1 cellular context compared by ENCODE assay signal in the genomic region with DNA sequence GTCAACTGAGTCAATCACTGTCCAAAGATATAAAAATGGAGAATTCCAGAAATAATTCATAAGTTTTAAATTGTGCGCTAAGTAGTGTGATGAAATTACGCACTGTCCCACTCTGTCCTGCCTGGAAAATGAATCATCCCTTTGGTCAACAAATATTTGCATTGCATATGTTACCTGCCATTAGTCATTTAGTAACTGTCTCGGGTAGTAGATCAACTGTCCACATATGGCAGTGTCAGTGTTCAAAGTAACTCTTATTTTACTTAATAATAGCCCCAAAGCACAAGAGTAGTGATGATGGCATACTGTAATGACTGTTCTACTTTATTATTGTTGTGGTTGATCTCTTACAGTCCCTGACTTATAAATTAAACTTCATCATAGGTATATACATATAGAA.
TF ChIP-seq lines count a peak whose summit lies in the region.

No MANE protein-coding gene starts in this region.

TF ChIP-seq in GM23338, 12 proteins besides CTCF, POLR2A, EP300 and RAD21 (continued from another document):
- TF ChIP-seq, protein P1, sequence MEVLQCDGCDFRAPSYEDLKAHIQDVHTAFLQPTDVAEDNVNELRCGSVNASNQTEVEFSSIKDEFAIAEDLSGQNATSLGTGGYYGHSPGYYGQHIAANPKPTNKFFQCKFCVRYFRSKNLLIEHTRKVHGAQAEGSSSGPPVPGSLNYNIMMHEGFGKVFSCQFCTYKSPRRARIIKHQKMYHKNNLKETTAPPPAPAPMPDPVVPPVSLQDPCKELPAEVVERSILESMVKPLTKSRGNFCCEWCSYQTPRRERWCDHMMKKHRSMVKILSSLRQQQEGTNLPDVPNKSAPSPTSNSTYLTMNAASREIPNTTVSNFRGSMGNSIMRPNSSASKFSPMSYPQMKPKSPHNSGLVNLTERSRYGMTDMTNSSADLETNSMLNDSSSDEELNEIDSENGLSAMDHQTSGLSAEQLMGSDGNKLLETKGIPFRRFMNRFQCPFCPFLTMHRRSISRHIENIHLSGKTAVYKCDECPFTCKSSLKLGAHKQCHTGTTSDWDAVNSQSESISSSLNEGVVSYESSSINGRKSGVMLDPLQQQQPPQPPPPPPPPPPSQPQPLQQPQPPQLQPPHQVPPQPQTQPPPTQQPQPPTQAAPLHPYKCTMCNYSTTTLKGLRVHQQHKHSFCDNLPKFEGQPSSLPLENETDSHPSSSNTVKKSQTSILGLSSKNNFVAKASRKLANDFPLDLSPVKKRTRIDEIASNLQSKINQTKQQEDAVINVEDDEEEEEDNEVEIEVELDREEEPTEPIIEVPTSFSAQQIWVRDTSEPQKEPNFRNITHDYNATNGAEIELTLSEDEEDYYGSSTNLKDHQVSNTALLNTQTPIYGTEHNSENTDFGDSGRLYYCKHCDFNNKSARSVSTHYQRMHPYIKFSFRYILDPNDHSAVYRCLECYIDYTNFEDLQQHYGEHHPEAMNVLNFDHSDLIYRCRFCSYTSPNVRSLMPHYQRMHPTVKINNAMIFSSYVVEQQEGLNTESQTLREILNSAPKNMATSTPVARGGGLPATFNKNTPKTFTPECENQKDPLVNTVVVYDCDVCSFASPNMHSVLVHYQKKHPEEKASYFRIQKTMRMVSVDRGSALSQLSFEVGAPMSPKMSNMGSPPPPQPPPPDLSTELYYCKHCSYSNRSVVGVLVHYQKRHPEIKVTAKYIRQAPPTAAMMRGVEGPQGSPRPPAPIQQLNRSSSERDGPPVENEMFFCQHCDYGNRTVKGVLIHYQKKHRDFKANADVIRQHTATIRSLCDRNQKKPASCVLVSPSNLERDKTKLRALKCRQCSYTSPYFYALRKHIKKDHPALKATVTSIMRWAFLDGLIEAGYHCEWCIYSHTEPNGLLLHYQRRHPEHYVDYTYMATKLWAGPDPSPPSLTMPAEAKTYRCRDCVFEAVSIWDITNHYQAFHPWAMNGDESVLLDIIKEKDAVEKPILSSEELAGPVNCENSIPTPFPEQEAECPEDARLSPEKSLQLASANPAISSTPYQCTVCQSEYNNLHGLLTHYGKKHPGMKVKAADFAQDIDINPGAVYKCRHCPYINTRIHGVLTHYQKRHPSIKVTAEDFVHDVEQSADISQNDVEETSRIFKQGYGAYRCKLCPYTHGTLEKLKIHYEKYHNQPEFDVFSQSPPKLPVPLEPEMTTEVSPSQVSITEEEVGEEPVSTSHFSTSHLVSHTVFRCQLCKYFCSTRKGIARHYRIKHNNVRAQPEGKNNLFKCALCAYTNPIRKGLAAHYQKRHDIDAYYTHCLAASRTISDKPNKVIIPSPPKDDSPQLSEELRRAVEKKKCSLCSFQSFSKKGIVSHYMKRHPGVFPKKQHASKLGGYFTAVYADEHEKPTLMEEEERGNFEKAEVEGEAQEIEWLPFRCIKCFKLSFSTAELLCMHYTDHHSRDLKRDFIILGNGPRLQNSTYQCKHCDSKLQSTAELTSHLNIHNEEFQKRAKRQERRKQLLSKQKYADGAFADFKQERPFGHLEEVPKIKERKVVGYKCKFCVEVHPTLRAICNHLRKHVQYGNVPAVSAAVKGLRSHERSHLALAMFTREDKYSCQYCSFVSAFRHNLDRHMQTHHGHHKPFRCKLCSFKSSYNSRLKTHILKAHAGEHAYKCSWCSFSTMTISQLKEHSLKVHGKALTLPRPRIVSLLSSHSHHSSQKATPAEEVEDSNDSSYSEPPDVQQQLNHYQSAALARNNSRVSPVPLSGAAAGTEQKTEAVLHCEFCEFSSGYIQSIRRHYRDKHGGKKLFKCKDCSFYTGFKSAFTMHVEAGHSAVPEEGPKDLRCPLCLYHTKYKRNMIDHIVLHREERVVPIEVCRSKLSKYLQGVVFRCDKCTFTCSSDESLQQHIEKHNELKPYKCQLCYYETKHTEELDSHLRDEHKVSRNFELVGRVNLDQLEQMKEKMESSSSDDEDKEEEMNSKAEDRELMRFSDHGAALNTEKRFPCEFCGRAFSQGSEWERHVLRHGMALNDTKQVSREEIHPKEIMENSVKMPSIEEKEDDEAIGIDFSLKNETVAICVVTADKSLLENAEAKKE (CRISPR knock-in tag; IDR thresholded peaks at IDR 0.05) = no peak
- TF ChIP-seq ZNF114 (CRISPR knock-in tag; IDR thresholded peaks at IDR 0.05) = no peak
- TF ChIP-seq NANOG (IDR thresholded peaks at IDR 0.05; ENCODE audit: borderline replicate concordance) = no peak
- TF ChIP-seq ZNF331 (CRISPR knock-in tag; IDR thresholded peaks at IDR 0.05; ENCODE audit: low read depth) = no peak
- no peak for TF ChIP-seq STAT1 (IDR thresholded peaks at IDR 0.05; ENCODE audit: unreplicated experiment)
- TF ChIP-seq REST (IDR thresholded peaks at IDR 0.05; ENCODE audit: unreplicated experiment) = no peak
- TF ChIP-seq POLR2AphosphoS5 (IDR thresholded peaks at IDR 0.05; ENCODE audit: low read depth) = no peak
- no peak for TF ChIP-seq JUNB (IDR thresholded peaks at IDR 0.05; ENCODE audit: unreplicated experiment)
- TF ChIP-seq CREB1 (CRISPR knock-in tag; IDR thresholded peaks at IDR 0.05; ENCODE audit: low read depth) = no peak
- no peak for TF ChIP-seq EZH2phosphoT487 (IDR thresholded peaks at IDR 0.05; ENCODE audit: unreplicated experiment)
